Comparison of ENCODE assay signal across 1 cellular context in the genomic region with DNA sequence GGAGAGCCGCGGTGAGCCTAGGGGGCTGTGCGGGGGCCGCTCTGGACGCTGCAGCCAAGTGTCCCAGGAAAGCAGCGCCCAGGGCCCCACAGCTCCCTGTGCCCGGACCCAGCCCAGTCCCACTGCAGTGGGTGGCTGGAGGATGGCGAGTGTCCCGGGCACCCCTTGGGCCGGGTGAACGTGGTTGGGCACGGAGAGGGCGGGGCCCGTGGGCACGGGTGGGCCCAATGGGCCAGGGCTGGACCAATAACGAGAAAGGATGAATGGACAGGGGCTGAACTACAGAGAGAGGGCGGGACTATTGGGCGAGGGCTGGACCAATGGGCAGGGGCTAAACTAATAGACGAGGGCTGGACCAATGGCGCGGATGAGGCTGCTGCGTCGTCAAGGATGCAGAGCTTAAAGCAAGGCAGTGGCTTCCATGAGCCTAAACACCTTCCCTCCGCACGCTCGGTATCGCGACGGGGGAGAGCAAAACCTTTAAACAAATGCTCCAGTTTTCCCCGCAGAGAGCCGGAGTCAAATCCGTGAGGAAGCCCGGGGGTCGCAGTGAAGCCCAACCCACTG.
A peak's percentile ranks its signal among the peaks of the same experiment; 100 is the strongest.
TF ChIP-seq lines count a peak whose summit lies in the region.

No MANE protein-coding gene starts in this region.

TF ChIP-seq in GM12878, 131 proteins besides CTCF, POLR2A, EP300 and RAD21 (continued from another document and continues in another):
- TF ChIP-seq FOS (IDR thresholded peaks at IDR 0.05; ENCODE audit: borderline replicate concordance, extremely low read depth, insufficient read length), result peak; percentile 63
- no peak for TF ChIP-seq TBL1XR1 (IDR thresholded peaks at IDR 0.05; ENCODE audit: low read depth, low read length)
- TF ChIP-seq NR2C2 (IDR thresholded peaks at IDR 0.05; ENCODE audit: borderline replicate concordance, control insufficient read depth, insufficient read length, low read depth), result no peak
- TF ChIP-seq KDM1A (IDR thresholded peaks at IDR 0.05; ENCODE audit: borderline replicate concordance), result no peak
- TF ChIP-seq TCF7 (IDR thresholded peaks at IDR 0.05; ENCODE audit: borderline replicate concordance), result no peak
- peak; percentile 70 for TF ChIP-seq YY1 (IDR thresholded peaks at IDR 0.05; ENCODE audit: low read depth, low read length)
- TF ChIP-seq GATAD2B (conservative IDR thresholded peaks at IDR 0.05; ENCODE audit: low read depth), result no peak
- TF ChIP-seq, protein P1, sequence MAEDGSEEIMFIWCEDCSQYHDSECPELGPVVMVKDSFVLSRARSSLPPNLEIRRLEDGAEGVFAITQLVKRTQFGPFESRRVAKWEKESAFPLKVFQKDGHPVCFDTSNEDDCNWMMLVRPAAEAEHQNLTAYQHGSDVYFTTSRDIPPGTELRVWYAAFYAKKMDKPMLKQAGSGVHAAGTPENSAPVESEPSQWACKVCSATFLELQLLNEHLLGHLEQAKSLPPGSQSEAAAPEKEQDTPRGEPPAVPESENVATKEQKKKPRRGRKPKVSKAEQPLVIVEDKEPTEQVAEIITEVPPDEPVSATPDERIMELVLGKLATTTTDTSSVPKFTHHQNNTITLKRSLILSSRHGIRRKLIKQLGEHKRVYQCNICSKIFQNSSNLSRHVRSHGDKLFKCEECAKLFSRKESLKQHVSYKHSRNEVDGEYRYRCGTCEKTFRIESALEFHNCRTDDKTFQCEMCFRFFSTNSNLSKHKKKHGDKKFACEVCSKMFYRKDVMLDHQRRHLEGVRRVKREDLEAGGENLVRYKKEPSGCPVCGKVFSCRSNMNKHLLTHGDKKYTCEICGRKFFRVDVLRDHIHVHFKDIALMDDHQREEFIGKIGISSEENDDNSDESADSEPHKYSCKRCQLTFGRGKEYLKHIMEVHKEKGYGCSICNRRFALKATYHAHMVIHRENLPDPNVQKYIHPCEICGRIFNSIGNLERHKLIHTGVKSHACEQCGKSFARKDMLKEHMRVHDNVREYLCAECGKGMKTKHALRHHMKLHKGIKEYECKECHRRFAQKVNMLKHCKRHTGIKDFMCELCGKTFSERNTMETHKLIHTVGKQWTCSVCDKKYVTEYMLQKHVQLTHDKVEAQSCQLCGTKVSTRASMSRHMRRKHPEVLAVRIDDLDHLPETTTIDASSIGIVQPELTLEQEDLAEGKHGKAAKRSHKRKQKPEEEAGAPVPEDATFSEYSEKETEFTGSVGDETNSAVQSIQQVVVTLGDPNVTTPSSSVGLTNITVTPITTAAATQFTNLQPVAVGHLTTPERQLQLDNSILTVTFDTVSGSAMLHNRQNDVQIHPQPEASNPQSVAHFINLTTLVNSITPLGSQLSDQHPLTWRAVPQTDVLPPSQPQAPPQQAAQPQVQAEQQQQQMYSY (CRISPR knock-in tag; IDR thresholded peaks at IDR 0.05), result no peak
- no peak for TF ChIP-seq NRF1 (conservative IDR thresholded peaks at IDR 0.05; ENCODE audit: low read depth, low read length)
- peak; percentile 29; the same call in 1 of the 2 replicates for TF ChIP-seq RUNX3 (IDR thresholded peaks at IDR 0.05; ENCODE audit: low read length)
- no peak for TF ChIP-seq EZH2 (IDR thresholded peaks at IDR 0.05; ENCODE audit: borderline replicate concordance, control insufficient read depth, low read depth, low read length)
- no peak for TF ChIP-seq ESRRA (IDR thresholded peaks at IDR 0.05; ENCODE audit: low read length)
- no peak for TF ChIP-seq TCF3 (IDR thresholded peaks at IDR 0.05; ENCODE audit: borderline replicate concordance, insufficient read depth, low read depth, low read length)
- TF ChIP-seq, protein P2, sequence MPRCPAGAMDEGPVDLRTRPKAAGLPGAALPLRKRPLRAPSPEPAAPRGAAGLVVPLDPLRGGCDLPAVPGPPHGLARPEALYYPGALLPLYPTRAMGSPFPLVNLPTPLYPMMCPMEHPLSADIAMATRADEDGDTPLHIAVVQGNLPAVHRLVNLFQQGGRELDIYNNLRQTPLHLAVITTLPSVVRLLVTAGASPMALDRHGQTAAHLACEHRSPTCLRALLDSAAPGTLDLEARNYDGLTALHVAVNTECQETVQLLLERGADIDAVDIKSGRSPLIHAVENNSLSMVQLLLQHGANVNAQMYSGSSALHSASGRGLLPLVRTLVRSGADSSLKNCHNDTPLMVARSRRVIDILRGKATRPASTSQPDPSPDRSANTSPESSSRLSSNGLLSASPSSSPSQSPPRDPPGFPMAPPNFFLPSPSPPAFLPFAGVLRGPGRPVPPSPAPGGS (IDR thresholded peaks at IDR 0.05; ENCODE audit: borderline replicate concordance, insufficient read depth, low read depth, low read length, poor library complexity, severe bottlenecking), result no peak
- no peak for TF ChIP-seq SMC3 (IDR thresholded peaks at IDR 0.05; ENCODE audit: borderline replicate concordance, low read length)
- no peak for TF ChIP-seq SUZ12 (IDR thresholded peaks at IDR 0.05; ENCODE audit: unreplicated experiment)
- TF ChIP-seq CREB1 (IDR thresholded peaks at IDR 0.05; ENCODE audit: low read depth), result peak; percentile 77; the same call in 1 of the 2 replicates
- peak; percentile 83 for TF ChIP-seq NBN (IDR thresholded peaks at IDR 0.05)
- TF ChIP-seq, protein P3, sequence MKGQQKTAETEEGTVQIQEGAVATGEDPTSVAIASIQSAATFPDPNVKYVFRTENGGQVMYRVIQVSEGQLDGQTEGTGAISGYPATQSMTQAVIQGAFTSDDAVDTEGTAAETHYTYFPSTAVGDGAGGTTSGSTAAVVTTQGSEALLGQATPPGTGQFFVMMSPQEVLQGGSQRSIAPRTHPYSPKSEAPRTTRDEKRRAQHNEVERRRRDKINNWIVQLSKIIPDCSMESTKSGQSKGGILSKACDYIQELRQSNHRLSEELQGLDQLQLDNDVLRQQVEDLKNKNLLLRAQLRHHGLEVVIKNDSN (IDR thresholded peaks at IDR 0.05; ENCODE audit: borderline replicate concordance, extremely low read length, insufficient read depth, low read depth, low read length), result peak; percentile 6
- no peak for TF ChIP-seq ZNF384 (IDR thresholded peaks at IDR 0.05; ENCODE audit: borderline replicate concordance, low read depth, low read length)
- TF ChIP-seq CBX5 (IDR thresholded peaks at IDR 0.05; ENCODE audit: low read depth), result no peak
- no peak for TF ChIP-seq MEF2A (IDR thresholded peaks at IDR 0.05; ENCODE audit: insufficient read depth, low read depth, low read length)
- TF ChIP-seq BACH1 (IDR thresholded peaks at IDR 0.05; ENCODE audit: borderline replicate concordance), result peak; percentile 18
- TF ChIP-seq ZSCAN29 (IDR thresholded peaks at IDR 0.05), result no peak
- TF ChIP-seq STAT3 (IDR thresholded peaks at IDR 0.05; ENCODE audit: low read depth, low read length), result no peak
- no peak for TF ChIP-seq MXI1 (IDR thresholded peaks at IDR 0.05; ENCODE audit: low read depth, low read length)
- no peak for TF ChIP-seq BCL11A (IDR thresholded peaks at IDR 0.05; ENCODE audit: low read depth, low read length)
- no peak for TF ChIP-seq KLF5 (IDR thresholded peaks at IDR 0.05; ENCODE audit: partially characterized antibody)
- no peak for TF ChIP-seq CBFB (IDR thresholded peaks at IDR 0.05; ENCODE audit: low read depth)
- TF ChIP-seq, protein P4, sequence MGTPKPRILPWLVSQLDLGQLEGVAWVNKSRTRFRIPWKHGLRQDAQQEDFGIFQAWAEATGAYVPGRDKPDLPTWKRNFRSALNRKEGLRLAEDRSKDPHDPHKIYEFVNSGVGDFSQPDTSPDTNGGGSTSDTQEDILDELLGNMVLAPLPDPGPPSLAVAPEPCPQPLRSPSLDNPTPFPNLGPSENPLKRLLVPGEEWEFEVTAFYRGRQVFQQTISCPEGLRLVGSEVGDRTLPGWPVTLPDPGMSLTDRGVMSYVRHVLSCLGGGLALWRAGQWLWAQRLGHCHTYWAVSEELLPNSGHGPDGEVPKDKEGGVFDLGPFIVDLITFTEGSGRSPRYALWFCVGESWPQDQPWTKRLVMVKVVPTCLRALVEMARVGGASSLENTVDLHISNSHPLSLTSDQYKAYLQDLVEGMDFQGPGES (IDR thresholded peaks at IDR 0.05), result peak; percentile 80
- TF ChIP-seq NFXL1 (IDR thresholded peaks at IDR 0.05; ENCODE audit: borderline replicate concordance), result no peak
- TF ChIP-seq CEBPB (IDR thresholded peaks at IDR 0.05; ENCODE audit: borderline replicate concordance in 1 of 2, low read depth in 2 of 2, low read length in 2 of 2), result no peak
- TF ChIP-seq IKZF1 (conservative IDR thresholded peaks at IDR 0.05), result 0 out of 2 replicates have a peak, but pooled peaks have one; percentile 28
- TF ChIP-seq ZNF207 (IDR thresholded peaks at IDR 0.05; ENCODE audit: borderline replicate concordance), result 0 out of 2 replicates have a peak, but pooled peaks have one; percentile 20
- peak; percentile 10; the same call in 1 of the 2 replicates for TF ChIP-seq CREM (IDR thresholded peaks at IDR 0.05; ENCODE audit: low read depth)
- peak; percentile 85; the same call in 1 of the 2 replicates for TF ChIP-seq WRNIP1 (IDR thresholded peaks at IDR 0.05; ENCODE audit: borderline replicate concordance, low read depth, low read length)
- TF ChIP-seq, protein P5, sequence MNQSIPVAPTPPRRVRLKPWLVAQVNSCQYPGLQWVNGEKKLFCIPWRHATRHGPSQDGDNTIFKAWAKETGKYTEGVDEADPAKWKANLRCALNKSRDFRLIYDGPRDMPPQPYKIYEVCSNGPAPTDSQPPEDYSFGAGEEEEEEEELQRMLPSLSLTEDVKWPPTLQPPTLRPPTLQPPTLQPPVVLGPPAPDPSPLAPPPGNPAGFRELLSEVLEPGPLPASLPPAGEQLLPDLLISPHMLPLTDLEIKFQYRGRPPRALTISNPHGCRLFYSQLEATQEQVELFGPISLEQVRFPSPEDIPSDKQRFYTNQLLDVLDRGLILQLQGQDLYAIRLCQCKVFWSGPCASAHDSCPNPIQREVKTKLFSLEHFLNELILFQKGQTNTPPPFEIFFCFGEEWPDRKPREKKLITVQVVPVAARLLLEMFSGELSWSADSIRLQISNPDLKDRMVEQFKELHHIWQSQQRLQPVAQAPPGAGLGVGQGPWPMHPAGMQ (IDR thresholded peaks at IDR 0.05; ENCODE audit: borderline replicate concordance), result no peak
- TF ChIP-seq STAT1 (conservative IDR thresholded peaks at IDR 0.05), result no peak
- TF ChIP-seq, protein P6, sequence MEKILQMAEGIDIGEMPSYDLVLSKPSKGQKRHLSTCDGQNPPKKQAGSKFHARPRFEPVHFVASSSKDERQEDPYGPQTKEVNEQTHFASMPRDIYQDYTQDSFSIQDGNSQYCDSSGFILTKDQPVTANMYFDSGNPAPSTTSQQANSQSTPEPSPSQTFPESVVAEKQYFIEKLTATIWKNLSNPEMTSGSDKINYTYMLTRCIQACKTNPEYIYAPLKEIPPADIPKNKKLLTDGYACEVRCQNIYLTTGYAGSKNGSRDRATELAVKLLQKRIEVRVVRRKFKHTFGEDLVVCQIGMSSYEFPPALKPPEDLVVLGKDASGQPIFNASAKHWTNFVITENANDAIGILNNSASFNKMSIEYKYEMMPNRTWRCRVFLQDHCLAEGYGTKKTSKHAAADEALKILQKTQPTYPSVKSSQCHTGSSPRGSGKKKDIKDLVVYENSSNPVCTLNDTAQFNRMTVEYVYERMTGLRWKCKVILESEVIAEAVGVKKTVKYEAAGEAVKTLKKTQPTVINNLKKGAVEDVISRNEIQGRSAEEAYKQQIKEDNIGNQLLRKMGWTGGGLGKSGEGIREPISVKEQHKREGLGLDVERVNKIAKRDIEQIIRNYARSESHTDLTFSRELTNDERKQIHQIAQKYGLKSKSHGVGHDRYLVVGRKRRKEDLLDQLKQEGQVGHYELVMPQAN (conservative IDR thresholded peaks at IDR 0.05), result peak; percentile 55
- TF ChIP-seq, protein P7, sequence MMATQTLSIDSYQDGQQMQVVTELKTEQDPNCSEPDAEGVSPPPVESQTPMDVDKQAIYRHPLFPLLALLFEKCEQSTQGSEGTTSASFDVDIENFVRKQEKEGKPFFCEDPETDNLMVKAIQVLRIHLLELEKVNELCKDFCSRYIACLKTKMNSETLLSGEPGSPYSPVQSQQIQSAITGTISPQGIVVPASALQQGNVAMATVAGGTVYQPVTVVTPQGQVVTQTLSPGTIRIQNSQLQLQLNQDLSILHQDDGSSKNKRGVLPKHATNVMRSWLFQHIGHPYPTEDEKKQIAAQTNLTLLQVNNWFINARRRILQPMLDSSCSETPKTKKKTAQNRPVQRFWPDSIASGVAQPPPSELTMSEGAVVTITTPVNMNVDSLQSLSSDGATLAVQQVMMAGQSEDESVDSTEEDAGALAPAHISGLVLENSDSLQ (IDR thresholded peaks at IDR 0.05), result peak; percentile 96
- no peak for TF ChIP-seq CBX3 (IDR thresholded peaks at IDR 0.05; ENCODE audit: borderline replicate concordance, low read depth)
- TF ChIP-seq RBBP5 (conservative IDR thresholded peaks at IDR 0.05), result no peak
- TF ChIP-seq SP1 (IDR thresholded peaks at IDR 0.05; ENCODE audit: low read depth, low read length), result peak; percentile 94
- TF ChIP-seq, protein P8, sequence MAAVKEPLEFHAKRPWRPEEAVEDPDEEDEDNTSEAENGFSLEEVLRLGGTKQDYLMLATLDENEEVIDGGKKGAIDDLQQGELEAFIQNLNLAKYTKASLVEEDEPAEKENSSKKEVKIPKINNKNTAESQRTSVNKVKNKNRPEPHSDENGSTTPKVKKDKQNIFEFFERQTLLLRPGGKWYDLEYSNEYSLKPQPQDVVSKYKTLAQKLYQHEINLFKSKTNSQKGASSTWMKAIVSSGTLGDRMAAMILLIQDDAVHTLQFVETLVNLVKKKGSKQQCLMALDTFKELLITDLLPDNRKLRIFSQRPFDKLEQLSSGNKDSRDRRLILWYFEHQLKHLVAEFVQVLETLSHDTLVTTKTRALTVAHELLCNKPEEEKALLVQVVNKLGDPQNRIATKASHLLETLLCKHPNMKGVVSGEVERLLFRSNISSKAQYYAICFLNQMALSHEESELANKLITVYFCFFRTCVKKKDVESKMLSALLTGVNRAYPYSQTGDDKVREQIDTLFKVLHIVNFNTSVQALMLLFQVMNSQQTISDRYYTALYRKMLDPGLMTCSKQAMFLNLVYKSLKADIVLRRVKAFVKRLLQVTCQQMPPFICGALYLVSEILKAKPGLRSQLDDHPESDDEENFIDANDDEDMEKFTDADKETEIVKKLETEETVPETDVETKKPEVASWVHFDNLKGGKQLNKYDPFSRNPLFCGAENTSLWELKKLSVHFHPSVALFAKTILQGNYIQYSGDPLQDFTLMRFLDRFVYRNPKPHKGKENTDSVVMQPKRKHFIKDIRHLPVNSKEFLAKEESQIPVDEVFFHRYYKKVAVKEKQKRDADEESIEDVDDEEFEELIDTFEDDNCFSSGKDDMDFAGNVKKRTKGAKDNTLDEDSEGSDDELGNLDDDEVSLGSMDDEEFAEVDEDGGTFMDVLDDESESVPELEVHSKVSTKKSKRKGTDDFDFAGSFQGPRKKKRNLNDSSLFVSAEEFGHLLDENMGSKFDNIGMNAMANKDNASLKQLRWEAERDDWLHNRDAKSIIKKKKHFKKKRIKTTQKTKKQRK (IDR thresholded peaks at IDR 0.05; ENCODE audit: low read depth, low read length), result 0 out of 2 replicates have a peak, but pooled peaks have one; percentile 28
- no peak; the same call in 2 of the 3 replicates for TF ChIP-seq POU2F2 (IDR thresholded peaks at IDR 0.05; ENCODE audit: borderline replicate concordance, low read depth, low read length)
- TF ChIP-seq, protein P9, sequence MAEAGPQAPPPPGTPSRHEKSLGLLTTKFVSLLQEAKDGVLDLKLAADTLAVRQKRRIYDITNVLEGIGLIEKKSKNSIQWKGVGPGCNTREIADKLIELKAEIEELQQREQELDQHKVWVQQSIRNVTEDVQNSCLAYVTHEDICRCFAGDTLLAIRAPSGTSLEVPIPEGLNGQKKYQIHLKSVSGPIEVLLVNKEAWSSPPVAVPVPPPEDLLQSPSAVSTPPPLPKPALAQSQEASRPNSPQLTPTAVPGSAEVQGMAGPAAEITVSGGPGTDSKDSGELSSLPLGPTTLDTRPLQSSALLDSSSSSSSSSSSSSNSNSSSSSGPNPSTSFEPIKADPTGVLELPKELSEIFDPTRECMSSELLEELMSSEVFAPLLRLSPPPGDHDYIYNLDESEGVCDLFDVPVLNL (IDR thresholded peaks at IDR 0.05; ENCODE audit: low read depth, low read length), result no peak
- TF ChIP-seq KAT2A (conservative IDR thresholded peaks at IDR 0.05; ENCODE audit: control insufficient read depth, low read depth, low read length), result no peak
- TF ChIP-seq RB1 (IDR thresholded peaks at IDR 0.05; ENCODE audit: borderline replicate concordance), result no peak; the same call in 1 of the 2 replicates
